In the genomic region with DNA sequence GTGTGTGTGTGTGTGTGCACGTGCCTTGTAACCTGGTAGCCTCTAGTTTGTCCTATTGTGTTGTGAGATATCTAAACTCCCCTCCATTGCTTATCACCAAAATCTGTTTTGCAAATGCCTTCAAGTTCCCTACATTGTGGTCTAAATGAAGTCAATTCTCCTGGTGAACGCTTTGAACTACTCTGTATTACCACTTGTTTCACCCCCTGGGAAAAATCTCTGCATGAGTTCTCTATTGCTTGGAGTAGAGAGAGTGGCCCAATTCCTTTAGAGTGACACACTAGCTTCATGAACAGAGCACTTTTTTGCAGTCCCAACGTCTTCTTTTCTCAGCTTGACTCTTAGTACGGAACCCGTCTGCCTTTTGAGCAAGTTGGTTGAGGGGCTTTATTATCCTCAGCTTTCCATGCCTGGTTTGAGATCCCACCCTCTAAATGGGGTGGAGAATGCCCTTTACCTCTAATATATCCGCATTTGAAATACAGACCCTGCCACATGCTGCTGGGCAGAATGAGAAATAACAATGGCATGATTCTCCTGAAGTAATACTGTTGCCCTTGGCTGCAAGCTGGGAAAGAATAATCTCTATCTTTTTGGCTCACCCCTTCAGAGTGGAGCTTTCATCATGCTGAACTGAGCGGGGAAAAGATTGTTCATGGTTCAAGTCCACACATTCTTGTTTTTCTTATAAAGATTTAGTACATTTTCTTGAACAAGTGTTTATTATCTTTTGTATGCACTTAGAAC, we compare ENCODE assay signal across 1 cellular context.
A peak's percentile ranks its signal among the peaks of the same experiment; 100 is the strongest.
TF ChIP-seq lines count a peak whose summit lies in the region.

No MANE protein-coding gene starts in this region.

TF ChIP-seq in WTC11, 78 proteins besides CTCF, POLR2A, EP300 and RAD21 (continued from another document):
- TF ChIP-seq NR1H2 (CRISPR knock-in tag; IDR thresholded peaks at IDR 0.05) = no peak
- TF ChIP-seq, protein P1, sequence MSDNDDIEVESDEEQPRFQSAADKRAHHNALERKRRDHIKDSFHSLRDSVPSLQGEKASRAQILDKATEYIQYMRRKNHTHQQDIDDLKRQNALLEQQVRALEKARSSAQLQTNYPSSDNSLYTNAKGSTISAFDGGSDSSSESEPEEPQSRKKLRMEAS (CRISPR knock-in tag; IDR thresholded peaks at IDR 0.05) = no peak
- TF ChIP-seq ZNF138 (CRISPR knock-in tag; conservative IDR thresholded peaks at IDR 0.05) = no peak
- no peak for TF ChIP-seq ATF1 (CRISPR knock-in tag; IDR thresholded peaks at IDR 0.05)
- TF ChIP-seq, protein P2, sequence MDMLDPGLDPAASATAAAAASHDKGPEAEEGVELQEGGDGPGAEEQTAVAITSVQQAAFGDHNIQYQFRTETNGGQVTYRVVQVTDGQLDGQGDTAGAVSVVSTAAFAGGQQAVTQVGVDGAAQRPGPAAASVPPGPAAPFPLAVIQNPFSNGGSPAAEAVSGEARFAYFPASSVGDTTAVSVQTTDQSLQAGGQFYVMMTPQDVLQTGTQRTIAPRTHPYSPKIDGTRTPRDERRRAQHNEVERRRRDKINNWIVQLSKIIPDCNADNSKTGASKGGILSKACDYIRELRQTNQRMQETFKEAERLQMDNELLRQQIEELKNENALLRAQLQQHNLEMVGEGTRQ (CRISPR knock-in tag; IDR thresholded peaks at IDR 0.05) = 0 out of 2 replicates have a peak, but pooled peaks have one; percentile 28
- TF ChIP-seq ZNF219 (CRISPR knock-in tag; IDR thresholded peaks at IDR 0.05; ENCODE audit: borderline replicate concordance) = no peak
- TF ChIP-seq, protein P3, sequence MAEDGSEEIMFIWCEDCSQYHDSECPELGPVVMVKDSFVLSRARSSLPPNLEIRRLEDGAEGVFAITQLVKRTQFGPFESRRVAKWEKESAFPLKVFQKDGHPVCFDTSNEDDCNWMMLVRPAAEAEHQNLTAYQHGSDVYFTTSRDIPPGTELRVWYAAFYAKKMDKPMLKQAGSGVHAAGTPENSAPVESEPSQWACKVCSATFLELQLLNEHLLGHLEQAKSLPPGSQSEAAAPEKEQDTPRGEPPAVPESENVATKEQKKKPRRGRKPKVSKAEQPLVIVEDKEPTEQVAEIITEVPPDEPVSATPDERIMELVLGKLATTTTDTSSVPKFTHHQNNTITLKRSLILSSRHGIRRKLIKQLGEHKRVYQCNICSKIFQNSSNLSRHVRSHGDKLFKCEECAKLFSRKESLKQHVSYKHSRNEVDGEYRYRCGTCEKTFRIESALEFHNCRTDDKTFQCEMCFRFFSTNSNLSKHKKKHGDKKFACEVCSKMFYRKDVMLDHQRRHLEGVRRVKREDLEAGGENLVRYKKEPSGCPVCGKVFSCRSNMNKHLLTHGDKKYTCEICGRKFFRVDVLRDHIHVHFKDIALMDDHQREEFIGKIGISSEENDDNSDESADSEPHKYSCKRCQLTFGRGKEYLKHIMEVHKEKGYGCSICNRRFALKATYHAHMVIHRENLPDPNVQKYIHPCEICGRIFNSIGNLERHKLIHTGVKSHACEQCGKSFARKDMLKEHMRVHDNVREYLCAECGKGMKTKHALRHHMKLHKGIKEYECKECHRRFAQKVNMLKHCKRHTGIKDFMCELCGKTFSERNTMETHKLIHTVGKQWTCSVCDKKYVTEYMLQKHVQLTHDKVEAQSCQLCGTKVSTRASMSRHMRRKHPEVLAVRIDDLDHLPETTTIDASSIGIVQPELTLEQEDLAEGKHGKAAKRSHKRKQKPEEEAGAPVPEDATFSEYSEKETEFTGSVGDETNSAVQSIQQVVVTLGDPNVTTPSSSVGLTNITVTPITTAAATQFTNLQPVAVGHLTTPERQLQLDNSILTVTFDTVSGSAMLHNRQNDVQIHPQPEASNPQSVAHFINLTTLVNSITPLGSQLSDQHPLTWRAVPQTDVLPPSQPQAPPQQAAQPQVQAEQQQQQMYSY (CRISPR knock-in tag; IDR thresholded peaks at IDR 0.05) = no peak
- no peak for TF ChIP-seq ZBTB21 (CRISPR knock-in tag; IDR thresholded peaks at IDR 0.05; ENCODE audit: borderline replicate concordance)
